24 cellular contexts compared by ENCODE assay signal in genomic region chr11:85099522-85099921, GRCh38.
"Had no signal": no experiment of that assay in that cellular context is flagged by ENCODE, and none has a peak within 500 bp of the region (broad histone marks: within the 10 kb centered on the region; RNA-seq: fewer than 3 reads in every experiment).

No MANE protein-coding gene starts in this region.

- H3K4me1 ChIP-seq: neural progenitor cell, parathyroid adenoma, psoas muscle, right lobe of liver, stomach, transverse colon, upper lobe of right lung, uterus had no signal

- FAIRE-seq: small intestine had no signal

- H3K36me3 ChIP-seq: neural progenitor cell, ovary, right lobe of liver, sigmoid colon, stomach, thoracic aorta, tibial artery, transverse colon, upper lobe of right lung, uterus had no signal

- H3K27me3 ChIP-seq: neural progenitor cell, ovary, right lobe of liver, sigmoid colon, stomach, tibial artery, transverse colon, upper lobe of right lung, uterus had no signal

- ATAC-seq: naive thymus-derived CD4-positive, alpha-beta T cell; natural killer cell; psoas muscle; right lobe of liver; stimulated activated effector memory CD8-positive, alpha-beta T cell treated with anti-CD3 and anti-CD28 coated beads, Interleukin-12 subunit alpha, Interleukin-12 subunit beta, amount 100 ng/mL, for 72 hours; stimulated activated naive B cell treated with anti-CD40 and anti-IgM and Interleukin-4, amounts not matched to agents 10 μg/mL and 1 μg/mL and 100 μg/mL, for 72 hours had no signal

- H3K9me3 ChIP-seq: ovary, right lobe of liver, sigmoid colon, thoracic aorta, tibial artery, upper lobe of right lung had no signal

- H3K4me3 ChIP-seq: neural progenitor cell, ovary, psoas muscle, right lobe of liver, sigmoid colon, stomach, thoracic aorta, tibial artery, transverse colon, upper lobe of right lung, uterus had no signal

- H3K27ac ChIP-seq: neural progenitor cell, ovary, parathyroid adenoma, psoas muscle, right lobe of liver, sigmoid colon, stomach, thoracic aorta, tibial artery, transverse colon, upper lobe of right lung, uterus had no signal

- DNase-seq: naive thymus-derived CD4-positive, alpha-beta T cell; natural killer cell; occipital lobe; ovary; posterior cingulate gyrus; psoas muscle; right lobe of liver; sigmoid colon; small intestine; stimulated activated CD4-positive, alpha-beta T cell treated with anti-CD3 and anti-CD28 coated beads, Interleukin-15, amount 100 ng/mL, for 24 hours; stimulated activated CD4-positive, alpha-beta T cell treated with anti-CD3 and anti-CD28 coated beads, Interleukin-2, amount 100 ng/mL, for 24 hours; stimulated activated CD4-positive, alpha-beta T cell treated with anti-CD3 and anti-CD28 coated beads, Interleukin-2, amount 100 ng/mL, for 48 hours; stimulated activated CD4-positive, alpha-beta T cell treated with anti-CD3 and anti-CD28 coated beads, Interleukin-4, amount 100 ng/mL, for 24 hours; stimulated activated naive B cell treated with anti-CD40 and anti-IgM and Interleukin-4, amounts not matched to agents 10 μg/mL and 1 μg/mL and 100 μg/mL, for 72 hours; stimulated activated naive CD4-positive, alpha-beta T cell treated with Interleukin-2 at 50 U/mL for 16 hours; stomach; tibial artery; transverse colon; upper lobe of right lung; uterus had no signal
